In the genomic region with DNA sequence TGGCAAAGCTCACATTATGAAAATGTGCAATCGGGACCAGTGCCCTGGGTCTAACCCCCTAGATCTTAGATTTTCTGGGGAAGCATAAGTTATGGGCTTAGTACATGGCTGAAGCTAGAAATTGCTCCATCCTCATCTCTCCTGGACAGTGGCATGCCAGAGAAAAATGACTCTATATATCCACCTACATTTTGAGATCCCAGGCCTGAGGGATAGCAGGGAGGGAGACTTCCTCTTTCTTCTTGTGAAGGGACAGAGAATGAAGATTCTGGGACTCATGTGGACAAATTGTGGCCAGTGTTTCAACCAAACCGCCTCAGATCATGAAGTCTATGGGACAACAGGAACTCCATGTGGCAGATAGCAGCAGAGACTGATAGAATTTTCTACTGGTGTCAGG, we compare ENCODE assay signal across 25 cellular contexts. TPM values are rescaled to one million over a fixed set of nuclear protein-coding genes. Genes with fewer than 3 reads are reported as not detected.
DNase-seq lines count a peak whose midpoint lies in the region; ATAC-seq, FAIRE-seq and TF ChIP-seq lines count a peak whose summit lies in the region.
"Had no signal": no experiment of that assay in that cellular context is flagged by ENCODE, and none has a peak within 500 bp of the region (broad histone marks: within the 10 kb centered on the region; RNA-seq: fewer than 3 reads in every experiment).

No MANE protein-coding gene starts in this region.

- no peak overlapping the region for H2AFZ ChIP-seq in HepG2 (ENCODE audit: low read length)
- H2AFZ ChIP-seq: PC-9 had no signal

- no peaks in the 10 kb centered on the region for H3K9me3 ChIP-seq in ascending aorta
- H3K9me3 ChIP-seq in HepG2 (ENCODE audit: low read length) = no peaks in the 10 kb centered on the region
- H3K9me3 ChIP-seq in thoracic aorta = no peaks in the 10 kb centered on the region

- no peak for FAIRE-seq in GM12891 (lab: Jason Lieb, UNC)
- no peak for FAIRE-seq in HepG2 (lab: Jason Lieb, UNC)
- FAIRE-seq: GM12892 had no signal

- H4K20me1 ChIP-seq in HepG2 (ENCODE audit: insufficient read depth, low read length) = no peaks in the 10 kb centered on the region

- H3K4me2 ChIP-seq in HepG2 (ENCODE audit: low read depth, low read length) = no peak overlapping the region
- H3K4me2 ChIP-seq: PC-9 had no signal

- TF ChIP-seq CTCF in ascending aorta (IDR thresholded peaks at IDR 0.05) (no peak), HepG2 (CRISPR knock-in tag; IDR thresholded peaks at IDR 0.05) (no peak), thoracic aorta (IDR thresholded peaks at IDR 0.05) (no peak)

- intact Hi-C loops in ascending aorta (cut with DNase I) (loop anchor here (5.0 to 10.0 kb wide), 4 partner anchors 63 to 311 kb away; no protein-coding TSS in a partner anchor), HepG2 (cut with micrococcal nuclease; ENCODE audit: unreplicated experiment) (loop anchor here (5.0 to 10.0 kb wide), 2 partner anchors 34 to 187 kb away; partner anchors contain the start of gene GSTA2)

- peak overlapping the region; percentile 51 to 75 for H3K27ac ChIP-seq in ascending aorta
- H3K27ac ChIP-seq in HepG2 (ENCODE audit: extremely low read length, insufficient read depth, low read length) = peak overlapping the region; percentile 94
- H3K27ac ChIP-seq in thoracic aorta = peak overlapping the region; percentile 46 to 70
- H3K27ac ChIP-seq: PC-9, SK-N-MC had no signal

- in situ Hi-C loops in HepG2 (cut with HindIII; ENCODE audit: extremely low pct_ligation_motif_present, low pct_unique_long_range_greater_than_20kb) = no loop called here

- no TSS peak for BruUV-seq in HepG2 (replicated peaks; lab: Mats Ljungman, UMichigan)

- H3K4me1 ChIP-seq in ascending aorta (peaks cover 2 to 9% of the 10 kb centered on the region in 2 donors), HepG2 (ENCODE audit: insufficient read depth, low read length) (peaks cover 70% of the 10 kb centered on the region), thoracic aorta (ENCODE audit: control insufficient read depth in 1 of 2, low read depth in 2 of 2) (peaks cover 6 to 54% of the 10 kb centered on the region in 2 donors)

- TF ChIP-seq POLR2A in GM12891 (IDR thresholded peaks at IDR 0.05; ENCODE audit: low read depth, low read length) (no peak), HepG2 (IDR thresholded peaks at IDR 0.05; ENCODE audit: insufficient read depth in 1 of 2, low read depth in 2 of 2, low read length in 2 of 2) (no peak)

- TF ChIP-seq RAD21 in HepG2 (CRISPR knock-in tag; IDR thresholded peaks at IDR 0.05) = no peak

- no peak overlapping the region for H3K9ac ChIP-seq in HepG2 (ENCODE audit: insufficient read depth, low read depth, low read length)

- POLR2A ChIA-PET in HepG2 (lab: Yijun Ruan, JAX) = interaction anchor here (1.6 kb wide), 1 partner anchor 11 kb away, joined by 3 read pairs; no protein-coding TSS in a partner anchor

- DNase-seq in GM12891 (ENCODE audit: insufficient read length, low spot score) (no peak), ascending aorta (ENCODE audit: low spot score in 2 of 2) (no peak), HepG2 (ENCODE audit: low spot score) (no peak), thoracic aorta (ENCODE audit: low spot score) (no peak)
- DNase-seq: CD4-positive, alpha-beta T cell; COR-L47; DMS 273 treated with DMSO at 0.1 percent for 48 hours; GOT3; KBM-7; NCI-H1092; NCI-H1436; NCI-H1930; NCI-H2227 treated with DMSO at 0.1 percent for 48 hours; NCI-H748 treated with DMSO at 0.1 percent for 48 hours; PC-9; RPMI8226; SW 1271 had no signal

- H3K79me2 ChIP-seq in HepG2 (ENCODE audit: insufficient read depth, low read length) = no peaks in the 10 kb centered on the region

- H3K36me3 ChIP-seq in ascending aorta (no peaks in the 10 kb centered on the region), HepG2 (replicated peaks in 1 of 2; ENCODE audit: control insufficient read depth in 1 of 2, insufficient read depth in 2 of 2, low read length in 2 of 2) (no peaks in the 10 kb centered on the region), thoracic aorta (no peaks in the 10 kb centered on the region)

- TF ChIP-seq EP300 in HepG2 (IDR thresholded peaks at IDR 0.05; ENCODE audit: low read depth in 2 of 2, low read length in 2 of 2) = no peak
- no peak for TF ChIP-seq EP300 in HepG2 (CRISPR knock-in tag; IDR thresholded peaks at IDR 0.05; ENCODE audit: borderline replicate concordance)

- H3K27me3 ChIP-seq in ascending aorta (no peaks in the 10 kb centered on the region), HepG2 (ENCODE audit: control insufficient read depth in 1 of 2, insufficient read depth in 2 of 2, low read length in 2 of 2) (no peaks in the 10 kb centered on the region), thoracic aorta (replicated peaks; ENCODE audit: insufficient read depth) (no peaks in the 10 kb centered on the region)

- no peak overlapping the region for H3K4me3 ChIP-seq in ascending aorta
- H3K4me3 ChIP-seq in HepG2 (replicated peaks in 1 of 3; ENCODE audit: insufficient read depth in 1 of 3, low read depth in 2 of 3, low read length in 3 of 3) = no peak overlapping the region
- no peak overlapping the region for H3K4me3 ChIP-seq in thoracic aorta
- H3K4me3 ChIP-seq: PC-9, SK-N-MC had no signal

- no peak for ATAC-seq in HepG2
- no peak for ATAC-seq in thoracic aorta (ENCODE audit: insufficient number of reproducible peaks, low FRiP score, low read depth)
- ATAC-seq in esophagus mucosa = no peak
- no peak for ATAC-seq in GM19467 (IDR thresholded peaks at IDR 0.05; ENCODE audit: unreplicated experiment)
- ATAC-seq in HG03354 (IDR thresholded peaks at IDR 0.05; ENCODE audit: poor library complexity, severe bottlenecking, unreplicated experiment) = no peak
- ATAC-seq: HCT116 had no signal

- CTCF ChIA-PET in HepG2 (lab: Yijun Ruan, JAX; ENCODE audit: low intra/inter-chr PET ratio, low total read pairs) = no interaction called here

- WGBS in HepG2 (ENCODE audit: low lambda C conversion rate) = 97% methylated on average over 2 of the region's 2 CpGs

TF ChIP-seq in GM12891, 5 proteins besides CTCF, POLR2A, EP300 and RAD21 (continues in another document):
- no peak for TF ChIP-seq POU2F2 (IDR thresholded peaks at IDR 0.05; ENCODE audit: low read depth, low read length)

RNA-seq across cellular contexts. Expression of gene GSTA2, which starts 35.4 kb away (rescaled TPM):
- not detected for polyA plus RNA-seq in GM12891 (2012; ENCODE audit: low read depth, missing spikeins)
- total RNA-seq in ascending aorta (not detected), HepG2 (2016; rRNA removed; fragmentation: Illumina TruSeq; extraction: Trizol) (13.7 and 21.5 TPM in 2 replicates), thoracic aorta (not detected), esophagus mucosa (not detected)
- total RNA-seq in HepG2 (2016; cell fraction: cytosol; rRNA removed; fragmentation: Illumina TruSeq; extraction: Trizol; ENCODE audit: low read depth) = 3.0 and 3.4 TPM in 2 replicates
- total RNA-seq in HepG2 (2016; cell fraction: insoluble cytoplasmic fraction; rRNA removed; fragmentation: Illumina TruSeq; extraction: Trizol) = 15.4 and 22.0 TPM in 2 replicates
- total RNA-seq in HepG2 (2016; cell fraction: membrane; rRNA removed; fragmentation: Illumina TruSeq; extraction: Trizol) = 3.4 and 4.3 TPM in 2 replicates
- total RNA-seq in HepG2 (2016; cell fraction: nucleus; rRNA removed; fragmentation: Illumina TruSeq; extraction: Trizol) = 6.0 TPM in 2 replicates
- polyA plus RNA-seq in HepG2 (2011; rRNA removed) = 0.75 and 1.1 TPM in 2 replicates
- polyA plus RNA-seq in HepG2 (2011; cell fraction: cytosol; rRNA removed) = 0.32 and 0.96 TPM in 2 replicates
- polyA plus RNA-seq in HepG2 (2011; cell fraction: nucleus; rRNA removed) = 0.16 and 0.26 TPM in 2 replicates
- 1.8 and 3.2 TPM in 2 replicates for polyA plus RNA-seq in HepG2 (2012)
- 3.8 and 4.2 TPM in 2 replicates for polyA plus RNA-seq in HepG2 (2016; cell fraction: cytosol; fragmentation: Illumina TruSeq; extraction: Trizol; ENCODE audit: low read depth)
- polyA plus RNA-seq in HepG2 (2016; cell fraction: insoluble cytoplasmic fraction; fragmentation: Illumina TruSeq; extraction: Trizol; ENCODE audit: low read depth) = 27.0 and 28.3 TPM in 2 replicates
- 3.6 and 4.5 TPM in 2 replicates for polyA plus RNA-seq in HepG2 (2016; cell fraction: membrane; fragmentation: Illumina TruSeq; extraction: Trizol; ENCODE audit: low read depth)
- polyA plus RNA-seq in HepG2 (2016; cell fraction: nucleus; fragmentation: Illumina TruSeq; extraction: Trizol; ENCODE audit: insufficient read depth, low read depth) = 7.2 and 8.9 TPM in 2 replicates
- not detected in 2 replicates for polyA minus RNA-seq in HepG2 (2011; rRNA and poly(A)+ RNA removed; ENCODE audit: low replicate concordance)
- polyA minus RNA-seq in HepG2 (2011; cell fraction: cytosol; rRNA and poly(A)+ RNA removed) = 0.79 TPM in 1 of 2 replicates, not detected in the other
- polyA minus RNA-seq in HepG2 (2011; cell fraction: nucleus; rRNA and poly(A)+ RNA removed) = not detected in 2 replicates
- total RNA-seq: CD4-positive, alpha-beta T cell; G401; PC-9 had no signal
- polyA plus RNA-seq: BJ had no signal

RNA-seq across cellular contexts. Expression of gene TMEM14A, which starts 57.0 kb away (rescaled TPM):
- 18.2 TPM for polyA plus RNA-seq in GM12891 (2012; ENCODE audit: low read depth, missing spikeins)
- total RNA-seq in ascending aorta (11.9 TPM), HepG2 (2016; rRNA removed; fragmentation: Illumina TruSeq; extraction: Trizol) (73.7 and 78.0 TPM in 2 replicates), thoracic aorta (10 to 100 TPM; 16.5 to 27.1 TPM), esophagus mucosa (40.6 TPM)
- 23.2 and 27.5 TPM in 2 replicates for total RNA-seq in HepG2 (2016; cell fraction: cytosol; rRNA removed; fragmentation: Illumina TruSeq; extraction: Trizol; ENCODE audit: low read depth)
- total RNA-seq in HepG2 (2016; cell fraction: insoluble cytoplasmic fraction; rRNA removed; fragmentation: Illumina TruSeq; extraction: Trizol) = 70.9 and 77.3 TPM in 2 replicates
- 39.5 and 43.5 TPM in 2 replicates for total RNA-seq in HepG2 (2016; cell fraction: membrane; rRNA removed; fragmentation: Illumina TruSeq; extraction: Trizol)
- 44.6 and 52.8 TPM in 2 replicates for total RNA-seq in HepG2 (2016; cell fraction: nucleus; rRNA removed; fragmentation: Illumina TruSeq; extraction: Trizol)
- 18.2 and 24.6 TPM in 2 replicates for polyA plus RNA-seq in HepG2 (2011; rRNA removed)
- 19.6 and 31.0 TPM in 2 replicates for polyA plus RNA-seq in HepG2 (2011; cell fraction: cytosol; rRNA removed)
- polyA plus RNA-seq in HepG2 (2011; cell fraction: nucleus; rRNA removed) = 7.1 and 9.9 TPM in 2 replicates
- 18.4 and 26.2 TPM in 2 replicates for polyA plus RNA-seq in HepG2 (2012)
- polyA plus RNA-seq in HepG2 (2016; cell fraction: cytosol; fragmentation: Illumina TruSeq; extraction: Trizol; ENCODE audit: low read depth) = 23.3 and 32.1 TPM in 2 replicates
- polyA plus RNA-seq in HepG2 (2016; cell fraction: insoluble cytoplasmic fraction; fragmentation: Illumina TruSeq; extraction: Trizol; ENCODE audit: low read depth) = 85.0 and 85.6 TPM in 2 replicates
- polyA plus RNA-seq in HepG2 (2016; cell fraction: membrane; fragmentation: Illumina TruSeq; extraction: Trizol; ENCODE audit: low read depth) = 39.5 and 42.3 TPM in 2 replicates
- 84.3 and 97.3 TPM in 2 replicates for polyA plus RNA-seq in HepG2 (2016; cell fraction: nucleus; fragmentation: Illumina TruSeq; extraction: Trizol; ENCODE audit: insufficient read depth, low read depth)
- polyA minus RNA-seq in HepG2 (2011; rRNA and poly(A)+ RNA removed; ENCODE audit: low replicate concordance) = 4.1 and 10.8 TPM in 2 replicates
- polyA minus RNA-seq in HepG2 (2011; cell fraction: cytosol; rRNA and poly(A)+ RNA removed) = 4.7 and 5.7 TPM in 2 replicates
- 3.7 and 4.6 TPM in 2 replicates for polyA minus RNA-seq in HepG2 (2011; cell fraction: nucleus; rRNA and poly(A)+ RNA removed)
